Comparison of ENCODE assay signal across 17 cellular contexts in genomic region chr20:17952692-17953684, GRCh38.
A peak's percentile ranks its signal among the peaks of the same experiment; 100 is the strongest.
DNase-seq lines count a peak whose midpoint lies in the region; ATAC-seq lines count a peak whose summit lies in the region.
"Had no signal": no experiment of that assay in that cellular context is flagged by ENCODE, and none has a peak within 500 bp of the region (broad histone marks: within the 10 kb centered on the region; RNA-seq: fewer than 3 reads in every experiment).

No MANE protein-coding gene starts in this region.

- H3K9ac ChIP-seq in SK-N-MC (ENCODE audit: insufficient read length) = no peak overlapping the region

- no peak overlapping the region for H3K4me3 ChIP-seq in SK-N-MC
- H3K4me3 ChIP-seq: mucosa of descending colon, sigmoid colon had no signal

- peaks cover 98% of the 10 kb centered on the region for H3K36me3 ChIP-seq in SK-N-MC (ENCODE audit: insufficient read depth, low read length)

- no peaks in the 10 kb centered on the region for H3K27me3 Mint-ChIP-seq in stimulated activated naive CD8-positive, alpha-beta T cell treated with anti-CD3 and anti-CD28 coated beads, Interleukin-15, Interleukin-2, amounts not matched to agents 100 ng/mL and 50 ng/mL, for 24 hours
- H3K27me3 Mint-ChIP-seq in dendritic cell treated with granulocyte-macrophage colony-stimulating factor and Interleukin-4, amounts not matched to agents 40 ng/mL and 50 ng/mL, for 4 days = no peaks in the 10 kb centered on the region

- peaks cover 37% of the 10 kb centered on the region for H3K4me1 Mint-ChIP-seq in stimulated activated naive CD8-positive, alpha-beta T cell treated with anti-CD3 and anti-CD28 coated beads, Interleukin-15, Interleukin-2, amounts not matched to agents 100 ng/mL and 50 ng/mL, for 24 hours (ENCODE audit: low read depth)
- peaks cover 37% of the 10 kb centered on the region for H3K4me1 Mint-ChIP-seq in dendritic cell treated with granulocyte-macrophage colony-stimulating factor and Interleukin-4, amounts not matched to agents 40 ng/mL and 50 ng/mL, for 4 days (ENCODE audit: low read depth)

- 0 out of 2 replicates have a peak overlapping the region, but pooled peaks have one; percentile 2 for H3K27ac ChIP-seq in SK-N-MC
- H3K27ac ChIP-seq: sigmoid colon had no signal

- no peak for ATAC-seq in stimulated activated naive CD8-positive, alpha-beta T cell treated with anti-CD3 and anti-CD28 coated beads, Interleukin-15, Interleukin-2, amounts not matched to agents 100 U/mL and 50 U/mL, for 24 hours
- ATAC-seq: activated CD4-positive, CD25-positive, alpha-beta regulatory T cell treated with anti-CD3 and anti-CD28 coated beads, Interleukin-2, amount 50 U/mL, for 24 hours; HCT116; mucosa of descending colon; SK-N-SH treated with all-trans-retinoic acid at 6 μM for 48 hours had no signal

- no peak overlapping the region for H3K4me3 Mint-ChIP-seq in stimulated activated naive CD8-positive, alpha-beta T cell treated with anti-CD3 and anti-CD28 coated beads, Interleukin-15, Interleukin-2, amounts not matched to agents 100 ng/mL and 50 ng/mL, for 24 hours
- H3K4me3 Mint-ChIP-seq in dendritic cell treated with granulocyte-macrophage colony-stimulating factor and Interleukin-4, amounts not matched to agents 40 ng/mL and 50 ng/mL, for 4 days = no peak overlapping the region

- H3K27ac Mint-ChIP-seq in stimulated activated naive CD8-positive, alpha-beta T cell treated with anti-CD3 and anti-CD28 coated beads, Interleukin-15, Interleukin-2, amounts not matched to agents 100 ng/mL and 50 ng/mL, for 24 hours = peak overlapping the region; percentile 29
- H3K27ac Mint-ChIP-seq in dendritic cell treated with granulocyte-macrophage colony-stimulating factor and Interleukin-4, amounts not matched to agents 40 ng/mL and 50 ng/mL, for 4 days = peak overlapping the region; percentile 66

- intact Hi-C loops in dendritic cell treated with granulocyte-macrophage colony-stimulating factor and Interleukin-4, amounts not matched to agents 40 ng/mL and 50 ng/mL, for 4 days (cut with micrococcal nuclease) = no loop called here

- no peak for DNase-seq in stimulated activated naive CD8-positive, alpha-beta T cell treated with anti-CD3 and anti-CD28 coated beads, Interleukin-15, Interleukin-2, amounts not matched to agents 100 U/mL and 50 U/mL, for 24 hours
- no peak for DNase-seq in SK-N-MC (ENCODE audit: low read depth, low spot score)
- DNase-seq in COLO668 (lab: John Stamatoyannopoulos, UW; ENCODE audit: unreplicated experiment) = no peak
- no peak for DNase-seq in NCI-H2107 treated with DMSO at 0.1 percent for 48 hours (lab: John Stamatoyannopoulos, UW; ENCODE audit: unreplicated experiment)
- no peak for DNase-seq in SKM-1 treated with dmso at 0.1 percent for 144 hours (lab: John Stamatoyannopoulos, UW; ENCODE audit: unreplicated experiment)
- DNase-seq: DMS53, mucosa of descending colon, MV-4-11, NCI-H1930, NCI-H510A treated with DMSO at 0.1 percent for 48 hours, OCI-M1, sigmoid colon had no signal

- peaks cover 92% of the 10 kb centered on the region for H3K36me3 Mint-ChIP-seq in stimulated activated naive CD8-positive, alpha-beta T cell treated with anti-CD3 and anti-CD28 coated beads, Interleukin-15, Interleukin-2, amounts not matched to agents 100 ng/mL and 50 ng/mL, for 24 hours (ENCODE audit: low read depth)
- H3K36me3 Mint-ChIP-seq in dendritic cell treated with granulocyte-macrophage colony-stimulating factor and Interleukin-4, amounts not matched to agents 40 ng/mL and 50 ng/mL, for 4 days (ENCODE audit: low read depth) = peaks cover 88% of the 10 kb centered on the region

- H3K9me3 Mint-ChIP-seq in stimulated activated naive CD8-positive, alpha-beta T cell treated with anti-CD3 and anti-CD28 coated beads, Interleukin-15, Interleukin-2, amounts not matched to agents 100 ng/mL and 50 ng/mL, for 24 hours = no peaks in the 10 kb centered on the region
- H3K9me3 Mint-ChIP-seq in dendritic cell treated with granulocyte-macrophage colony-stimulating factor and Interleukin-4, amounts not matched to agents 40 ng/mL and 50 ng/mL, for 4 days = no peaks in the 10 kb centered on the region

- H3K9me3 ChIP-seq in SK-N-MC (ENCODE audit: low read depth, low read length) = no peaks in the 10 kb centered on the region
- H3K9me3 ChIP-seq: mucosa of descending colon, sigmoid colon had no signal
